In genomic region chr4:126004936-126005335, GRCh38 we compare ENCODE assay signal across 14 cellular contexts.
DNase-seq lines count a peak whose midpoint lies in the region; ATAC-seq and TF ChIP-seq lines count a peak whose summit lies in the region.
"Had no signal": no experiment of that assay in that cellular context is flagged by ENCODE, and none has a peak within 500 bp of the region (broad histone marks: within the 10 kb centered on the region; RNA-seq: fewer than 3 reads in every experiment).

No MANE protein-coding gene starts in this region.

- POLR2A ChIA-PET in A673 (lab: Charles Lee; ENCODE audit: low non-redundant PET), result no interaction called here

- H3K36me3 ChIP-seq in A673 (ENCODE audit: insufficient read depth, low read length, poor library complexity, severe bottlenecking) (no peaks in the 10 kb centered on the region), tibial nerve (no peaks in the 10 kb centered on the region), Peyer's patch (no peaks in the 10 kb centered on the region)
- H3K36me3 ChIP-seq: esophagus squamous epithelium, upper lobe of left lung had no signal

- H3K4me3 ChIP-seq in A673 (ENCODE audit: low read depth, low read length, poor library complexity, severe bottlenecking) (no peak overlapping the region), tibial nerve (no peak overlapping the region), Peyer's patch (no peak overlapping the region)
- H3K4me3 ChIP-seq: esophagus squamous epithelium, upper lobe of left lung had no signal

- TF ChIP-seq CTCF in A673 (conservative IDR thresholded peaks at IDR 0.05; ENCODE audit: low read depth, low read length) (no peak), tibial nerve (IDR thresholded peaks at IDR 0.05) (no peak), Peyer's patch (IDR thresholded peaks at IDR 0.05) (no peak)

- H3K4me1 ChIP-seq in A673 (ENCODE audit: insufficient read depth, low read length, poor library complexity, severe bottlenecking) (no peaks in the 10 kb centered on the region), tibial nerve (no peaks in the 10 kb centered on the region), Peyer's patch (no peaks in the 10 kb centered on the region)
- H3K4me1 ChIP-seq: esophagus squamous epithelium, upper lobe of left lung had no signal

- H3K9me3 ChIP-seq in A673 (ENCODE audit: low read depth, low read length, poor library complexity, severe bottlenecking) (no peaks in the 10 kb centered on the region), tibial nerve (peaks cover 0 to 1% (median under 1%) of the 10 kb centered on the region in 4 donors), Peyer's patch (no peaks in the 10 kb centered on the region)
- H3K9me3 ChIP-seq: esophagus squamous epithelium, upper lobe of left lung had no signal

- ATAC-seq in left lobe of liver, result no peak
- ATAC-seq: natural killer cell treated with Interleukin-12 subunit alpha and Interleukin-12 subunit beta and Interleukin-15 and Interleukin-18, amount 100 ng/mL, for 72 hours had no signal

- TF ChIP-seq POLR2A in tibial nerve (IDR thresholded peaks at IDR 0.05) (no peak), Peyer's patch (IDR thresholded peaks at IDR 0.05) (no peak)

- DNase-seq in A673 (ENCODE audit: low spot score) (peak; percentile 4), HCEC 1CT (peak; percentile 18), astrocyte of the hippocampus (ENCODE audit: low read depth, low spot score) (peak; percentile 56), islet precursor cell (peak; percentile 90), tibial nerve (ENCODE audit: low spot score in 2 of 2) (no peak), NCI-H524 treated with DMSO at 0.1 percent for 48 hours (lab: John Stamatoyannopoulos, UW) (no peak), Peyer's patch (no peak), left lobe of liver (ENCODE audit: low spot score) (no peak)
- DNase-seq: DMS79, esophagus squamous epithelium, OCI-M1, T-helper 2 cell, upper lobe of left lung had no signal

- intact Hi-C loops in A673 (cut with micrococcal nuclease; ENCODE audit: unreplicated experiment), result no loop called here

- no peaks in the 10 kb centered on the region for H3K27me3 ChIP-seq in A673 (replicated peaks; ENCODE audit: insufficient read depth, low read depth, low read length, poor library complexity)
- no peaks in the 10 kb centered on the region for H3K27me3 ChIP-seq in tibial nerve
- H3K27me3 ChIP-seq in Peyer's patch, result no peaks in the 10 kb centered on the region
- H3K27me3 ChIP-seq: esophagus squamous epithelium, upper lobe of left lung had no signal

- H3K27ac ChIP-seq in A673 (ENCODE audit: low read depth, low read length, poor library complexity, severe bottlenecking), result no peak overlapping the region
- no peak overlapping the region for H3K27ac ChIP-seq in tibial nerve
- no peak overlapping the region for H3K27ac ChIP-seq in Peyer's patch
- H3K27ac ChIP-seq: esophagus squamous epithelium, upper lobe of left lung had no signal

- TF ChIP-seq EP300 in tibial nerve (IDR thresholded peaks at IDR 0.05), result no peak

- no TSS peak for BruUV-seq in A673 (replicated peaks; lab: Mats Ljungman, UMichigan)

- WGBS in tibial nerve, 2 donors, result 40 to 43% methylated on average over 4 of the region's 4 CpGs

- CTCF ChIA-PET in A673 (lab: Charles Lee), result no interaction called here

Comparison
In these comparisons a context has a peak if more than half of its experiments do, and no peak if none do; other contexts are left out.
1. DNase-seq: peak in A673 (single experiment), HCEC 1CT (single experiment), astrocyte of the hippocampus (single experiment) and islet precursor cell (single experiment); none in tibial nerve (0 of 2), NCI-H524 treated with DMSO at 0.1 percent for 48 hours (single experiment), Peyer's patch (0 of 3) and left lobe of liver (single experiment).